33 cellular contexts compared by ENCODE assay signal in genomic region chr20:62459488-62459887, GRCh38. TPM values are rescaled to one million over a fixed set of nuclear protein-coding genes. Genes with fewer than 3 reads are reported as not detected.
"Had no signal": no experiment of that assay in that cellular context is flagged by ENCODE, and none has a peak within 500 bp of the region (broad histone marks: within the 10 kb centered on the region; RNA-seq: fewer than 3 reads in every experiment).

No MANE protein-coding gene starts in this region.

- ATAC-seq: activated CD4-positive, alpha-beta T cell treated with anti-CD3 and anti-CD28 coated beads for 36 hours; activated CD8-positive, alpha-beta memory T cell treated with anti-CD3 and anti-CD28 coated beads, Interleukin-2, amount 10 ng/mL, durations not matched to agents 7 days and 5 days; activated CD8-positive, alpha-beta T cell treated with anti-CD3 and anti-CD28 coated beads, Interleukin-2, amount 10 ng/mL, durations not matched to agents 7 days and 5 days; activated naive CD8-positive, alpha-beta T cell treated with anti-CD3 and anti-CD28 coated beads, Interleukin-2, amount 50 U/mL, for 24 hours; body of pancreas; effector memory CD8-positive, alpha-beta T cell; foreskin keratinocyte; gastrocnemius medialis; heart left ventricle had no signal

- H3K9me3 ChIP-seq: adrenal gland, body of pancreas, esophagus muscularis mucosa, gastrocnemius medialis, heart left ventricle had no signal

- H3K27me3 ChIP-seq: adrenal gland, body of pancreas, foreskin keratinocyte, gastrocnemius medialis had no signal

- H3K4me3 ChIP-seq: adrenal gland, body of pancreas, esophagus muscularis mucosa, gastrocnemius medialis, heart left ventricle had no signal

- H3K36me3 ChIP-seq: adrenal gland, esophagus muscularis mucosa, gastrocnemius medialis, heart left ventricle had no signal

- H3K27ac ChIP-seq: adrenal gland, body of pancreas, esophagus muscularis mucosa, foreskin keratinocyte, gastrocnemius medialis, heart left ventricle had no signal

- DNase-seq: activated CD4-positive, alpha-beta memory T cell treated with anti-CD3 and anti-CD28 coated beads for 36 hours; activated CD4-positive, alpha-beta T cell treated with anti-CD3 and anti-CD28 coated beads for 36 hours; activated CD4-positive, alpha-beta T cell treated with anti-CD3 and anti-CD28 coated beads, Interleukin-2, amount 10 ng/mL, durations not matched to agents 24 days and 14 days; activated CD4-positive, CD25-positive, alpha-beta regulatory T cell; activated CD4-positive, CD25-positive, alpha-beta regulatory T cell treated with anti-CD3 and anti-CD28 coated beads, Interleukin-2, amount 50 U/mL, for 72 hours; activated CD8-positive, alpha-beta memory T cell treated with anti-CD3 and anti-CD28 coated beads, Interleukin-2, amount 10 ng/mL, durations not matched to agents 7 days and 5 days; activated CD8-positive, alpha-beta memory T cell treated with anti-CD3 and anti-CD28 coated beads, Interleukin-2, amount 50 U/mL, for 4 hours; activated CD8-positive, alpha-beta T cell treated with anti-CD3 and anti-CD28 coated beads, Interleukin-2, amount 10 ng/mL, durations not matched to agents 7 days and 5 days; activated effector memory CD4-positive, alpha-beta T cell treated with anti-CD3 and anti-CD28 coated beads, Interleukin-2, amount 50 U/mL, for 16 hours; activated naive CD4-positive, alpha-beta T cell treated with anti-CD3 and anti-CD28 coated beads for 36 hours; activated naive CD8-positive, alpha-beta T cell treated with anti-CD3 and anti-CD28 coated beads for 36 hours; activated naive CD8-positive, alpha-beta T cell treated with anti-CD3 and anti-CD28 coated beads, Interleukin-2, amount 50 U/mL, for 24 hours; activated T-cell treated with anti-CD3 and anti-CD28 coated beads, Interleukin-2, amount 50 U/mL, for 1 hour; activated T-cell treated with anti-CD3 and anti-CD28 coated beads, Interleukin-2, amount 50 U/mL, for 48 hours; adrenal gland; amygdala; aorta; body of pancreas; caudate nucleus; cortex of kidney; dermis blood vessel endothelial cell; effector CD4-positive, alpha-beta T cell; effector memory CD8-positive, alpha-beta T cell; erythroblast; foreskin keratinocyte; gastrocnemius medialis; glutamatergic neuron; heart left ventricle had no signal

- H3K4me1 ChIP-seq: adrenal gland, body of pancreas, foreskin keratinocyte, gastrocnemius medialis had no signal

RNA-seq across cellular contexts. Expression of gene GATA5, which starts 16.3 kb away (rescaled TPM):
- total RNA-seq: activated CD4-positive, alpha-beta memory T cell treated with anti-CD3 and anti-CD28 coated beads for 36 hours; activated CD4-positive, alpha-beta T cell treated with anti-CD3 and anti-CD28 coated beads for 36 hours; activated CD4-positive, alpha-beta T cell treated with anti-CD3 and anti-CD28 coated beads, Interleukin-2, amount 10 ng/mL, durations not matched to agents 24 days and 14 days; activated CD8-positive, alpha-beta memory T cell treated with anti-CD3 and anti-CD28 coated beads for 36 hours; activated CD8-positive, alpha-beta memory T cell treated with anti-CD3 and anti-CD28 coated beads, Interleukin-2, amount 10 ng/mL, durations not matched to agents 7 days and 5 days; activated CD8-positive, alpha-beta T cell treated with anti-CD3 and anti-CD28 coated beads, Interleukin-2, amount 10 ng/mL, durations not matched to agents 7 days and 5 days; activated naive CD4-positive, alpha-beta T cell treated with anti-CD3 and anti-CD28 coated beads for 36 hours; activated naive CD8-positive, alpha-beta T cell treated with anti-CD3 and anti-CD28 coated beads for 36 hours; activated T-helper 1 cell treated with anti-CD3 and anti-CD28 coated beads, Interleukin-12 subunit alpha, Interleukin-12 subunit beta, Interleukin-2, Interleukin-4 antibody, amounts not matched to agents 30 ng/mL and 10 ng/mL and 1 ng/mL, durations not matched to agents 14 hours and 24 hours and 36 hours; activated T-helper 2 cell treated with anti-CD3 and anti-CD28 coated beads, Interferon-gamma antibody, Interleukin-2, Interleukin-4, amounts not matched to agents 10 μg/mL and 5 μg/mL and 100 μg/mL, durations not matched to agents 14 hours and 24 hours and 36 hours; body of pancreas; chondrocyte; dermis blood vessel endothelial cell; foreskin keratinocyte; gastrocnemius medialis had no signal
- polyA plus RNA-seq: foreskin keratinocyte had no signal

RNA-seq across cellular contexts. Expression of gene RBBP8NL, which starts 32.1 kb away (rescaled TPM):
- total RNA-seq: activated CD4-positive, alpha-beta memory T cell treated with anti-CD3 and anti-CD28 coated beads for 36 hours; activated CD4-positive, alpha-beta T cell treated with anti-CD3 and anti-CD28 coated beads for 36 hours; activated CD4-positive, alpha-beta T cell treated with anti-CD3 and anti-CD28 coated beads, Interleukin-2, amount 10 ng/mL, durations not matched to agents 24 days and 14 days; activated CD8-positive, alpha-beta memory T cell treated with anti-CD3 and anti-CD28 coated beads for 36 hours; activated CD8-positive, alpha-beta memory T cell treated with anti-CD3 and anti-CD28 coated beads, Interleukin-2, amount 10 ng/mL, durations not matched to agents 7 days and 5 days; activated CD8-positive, alpha-beta T cell treated with anti-CD3 and anti-CD28 coated beads, Interleukin-2, amount 10 ng/mL, durations not matched to agents 7 days and 5 days; activated naive CD4-positive, alpha-beta T cell treated with anti-CD3 and anti-CD28 coated beads for 36 hours; activated naive CD8-positive, alpha-beta T cell treated with anti-CD3 and anti-CD28 coated beads for 36 hours; activated T-helper 1 cell treated with anti-CD3 and anti-CD28 coated beads, Interleukin-12 subunit alpha, Interleukin-12 subunit beta, Interleukin-2, Interleukin-4 antibody, amounts not matched to agents 30 ng/mL and 10 ng/mL and 1 ng/mL, durations not matched to agents 14 hours and 24 hours and 36 hours; activated T-helper 2 cell treated with anti-CD3 and anti-CD28 coated beads, Interferon-gamma antibody, Interleukin-2, Interleukin-4, amounts not matched to agents 10 μg/mL and 5 μg/mL and 100 μg/mL, durations not matched to agents 14 hours and 24 hours and 36 hours; adrenal gland; aorta; chondrocyte; dermis blood vessel endothelial cell; esophagus muscularis mucosa; foreskin keratinocyte; gastrocnemius medialis; heart left ventricle had no signal
- polyA plus RNA-seq: adrenal gland, foreskin keratinocyte, heart left ventricle had no signal
